In genomic region chr21:44907966-44908364, GRCh38 we compare ENCODE assay signal across 11 cellular contexts. TPM values are rescaled to one million over a fixed set of nuclear protein-coding genes. Genes with fewer than 3 reads are reported as not detected.
DNase-seq lines count a peak whose midpoint lies in the region; ATAC-seq and TF ChIP-seq lines count a peak whose summit lies in the region.
"Had no signal": no experiment of that assay in that cellular context is flagged by ENCODE, and none has a peak within 500 bp of the region (broad histone marks: within the 10 kb centered on the region; RNA-seq: fewer than 3 reads in every experiment).

No MANE protein-coding gene starts in this region.

- H3K4me1 ChIP-seq in thyroid gland: peaks cover 8 to 30% of the 10 kb centered on the region in 2 donors

- H3K27me3 Mint-ChIP-seq in activated T-cell treated with anti-CD3 and anti-CD28 coated beads, Interleukin-2, amount 50 U/mL, for 24 hours: no peaks in the 10 kb centered on the region
- no peaks in the 10 kb centered on the region for H3K27me3 Mint-ChIP-seq in T-cell
- no peaks in the 10 kb centered on the region for H3K27me3 Mint-ChIP-seq in stimulated activated naive CD8-positive, alpha-beta T cell treated with anti-CD3 and anti-CD28 coated beads, Interleukin-15, amount 100 ng/mL, for 72 hours

- TF ChIP-seq CTCF in thyroid gland (IDR thresholded peaks at IDR 0.05): no peak

- H3K36me3 ChIP-seq in thyroid gland: no peaks in the 10 kb centered on the region

- no peak for TF ChIP-seq POLR2A in thyroid gland (IDR thresholded peaks at IDR 0.05)

- peaks cover 60% of the 10 kb centered on the region for H3K4me1 Mint-ChIP-seq in activated T-cell treated with anti-CD3 and anti-CD28 coated beads, Interleukin-2, amount 50 U/mL, for 24 hours (ENCODE audit: low read depth)
- peaks cover 55 to 63% (median 62%) of the 10 kb centered on the region in 3 donors for H3K4me1 Mint-ChIP-seq in T-cell
- peaks cover 76% of the 10 kb centered on the region for H3K4me1 Mint-ChIP-seq in stimulated activated naive CD8-positive, alpha-beta T cell treated with anti-CD3 and anti-CD28 coated beads, Interleukin-15, amount 100 ng/mL, for 72 hours

- H3K9me3 Mint-ChIP-seq in activated T-cell treated with anti-CD3 and anti-CD28 coated beads, Interleukin-2, amount 50 U/mL, for 24 hours: no peaks in the 10 kb centered on the region
- no peaks in the 10 kb centered on the region for H3K9me3 Mint-ChIP-seq in T-cell
- no peaks in the 10 kb centered on the region for H3K9me3 Mint-ChIP-seq in stimulated activated naive CD8-positive, alpha-beta T cell treated with anti-CD3 and anti-CD28 coated beads, Interleukin-15, amount 100 ng/mL, for 72 hours

- no peaks in the 10 kb centered on the region for H3K27me3 ChIP-seq in thyroid gland

- no peak overlapping the region for H3K27ac ChIP-seq in thyroid gland
- H3K27ac ChIP-seq: PC-9 had no signal

- no peak for DNase-seq in activated T-cell treated with anti-CD3 and anti-CD28 coated beads, Interleukin-2, amount 50 U/mL, for 24 hours
- DNase-seq in activated T-cell treated with anti-CD3 and anti-CD28 coated beads, Interleukin-2, amount 50 U/mL, for 1 hour: no peak
- DNase-seq in T-cell: no peak
- peak; percentile 52 for DNase-seq in left ventricle myocardium superior
- DNase-seq in stimulated activated naive CD8-positive, alpha-beta T cell treated with anti-CD3 and anti-CD28 coated beads, Interleukin-15, amount 100 ng/mL, for 72 hours: no peak
- no peak for DNase-seq in activated CD4-positive, CD25-positive, alpha-beta regulatory T cell treated with anti-CD3 and anti-CD28 coated beads, Interleukin-2, amount 50 U/mL, for 72 hours
- DNase-seq in thyroid gland: no peak
- no peak for DNase-seq in AG08396 (ENCODE audit: low spot score)
- DNase-seq: NCI-H1105 treated with DMSO at 0.1 percent for 48 hours, PC-9 had no signal

- H3K9me3 ChIP-seq in thyroid gland: no peaks in the 10 kb centered on the region

- peaks cover 72% of the 10 kb centered on the region for H3K36me3 Mint-ChIP-seq in activated T-cell treated with anti-CD3 and anti-CD28 coated beads, Interleukin-2, amount 50 U/mL, for 24 hours (ENCODE audit: low read depth)
- H3K36me3 Mint-ChIP-seq in T-cell: peaks cover 23% of the 10 kb centered on the region

- CTCF ChIA-PET in T-cell (lab: Charles Lee): no interaction called here

- ATAC-seq in T-cell (replicated peaks in 1 of 4): no peak
- ATAC-seq in left ventricle myocardium superior: peak; percentile 4
- no peak for ATAC-seq in stimulated activated naive CD8-positive, alpha-beta T cell treated with anti-CD3 and anti-CD28 coated beads, Interleukin-15, amount 100 ng/mL, for 72 hours
- ATAC-seq: activated CD4-positive, CD25-positive, alpha-beta regulatory T cell treated with anti-CD3 and anti-CD28 coated beads, Interleukin-2, amount 50 U/mL, for 24 hours had no signal

- POLR2A ChIA-PET in T-cell (lab: Charles Lee): no interaction called here

- no peak overlapping the region for H3K4me3 Mint-ChIP-seq in activated T-cell treated with anti-CD3 and anti-CD28 coated beads, Interleukin-2, amount 50 U/mL, for 24 hours
- H3K4me3 Mint-ChIP-seq in T-cell: peak overlapping the region in 1 of 3 donors; percentile 80
- H3K4me3 Mint-ChIP-seq in stimulated activated naive CD8-positive, alpha-beta T cell treated with anti-CD3 and anti-CD28 coated beads, Interleukin-15, amount 100 ng/mL, for 72 hours: peak overlapping the region; percentile 32

- H3K4me3 ChIP-seq in thyroid gland (replicated peaks in 1 of 3): no peak overlapping the region
- H3K4me3 ChIP-seq: PC-9 had no signal

- 79 to 82% methylated on average over 11 of the region's 11 CpGs for WGBS in thyroid gland, 2 donors

- intact Hi-C loops in left ventricle myocardium superior (cut with micrococcal nuclease): no loop called here
- intact Hi-C loops in thyroid gland (cut with DNase I): no loop called here

- peak overlapping the region; percentile 60 for H3K27ac Mint-ChIP-seq in activated T-cell treated with anti-CD3 and anti-CD28 coated beads, Interleukin-2, amount 50 U/mL, for 24 hours
- H3K27ac Mint-ChIP-seq in T-cell: peak overlapping the region; percentile 59 to 85
- H3K27ac Mint-ChIP-seq in stimulated activated naive CD8-positive, alpha-beta T cell treated with anti-CD3 and anti-CD28 coated beads, Interleukin-15, amount 100 ng/mL, for 72 hours: peak overlapping the region in 1 of 2 donors; percentile 86

RNA-seq across cellular contexts. Expression of gene ITGB2, which starts 12.7 kb away (rescaled TPM):
- total RNA-seq in T-cell (100 to 1,000 TPM; 249 to 498 (median 304) TPM), left ventricle myocardium superior (26.5 TPM), thyroid gland (10 to 100 TPM; 18.4 to 79.4 (median 27.5) TPM)

RNA-seq across cellular contexts. Expression of gene SLX9, which starts 31.9 kb away (rescaled TPM):
- 10 to 100 TPM; 16.7 to 32.2 (median 26.7) TPM for total RNA-seq in T-cell
- 69.9 TPM for total RNA-seq in left ventricle myocardium superior
- 10 to 100 TPM in 3 of 4 donors, 1 to 10 TPM in 1; 4.8 to 19.1 (median 11.2) TPM for total RNA-seq in thyroid gland

RNA-seq across cellular contexts. Expression of gene PTTG1IP, which starts 34.5 kb away (rescaled TPM):
- total RNA-seq in T-cell (10 to 100 TPM; 73.4 to 91.1 (median 90.2) TPM), left ventricle myocardium superior (143 TPM), thyroid gland (100 to 1,000 TPM; 256 to 374 (median 309) TPM)
